1 cellular context compared by ENCODE assay signal in the genomic region with DNA sequence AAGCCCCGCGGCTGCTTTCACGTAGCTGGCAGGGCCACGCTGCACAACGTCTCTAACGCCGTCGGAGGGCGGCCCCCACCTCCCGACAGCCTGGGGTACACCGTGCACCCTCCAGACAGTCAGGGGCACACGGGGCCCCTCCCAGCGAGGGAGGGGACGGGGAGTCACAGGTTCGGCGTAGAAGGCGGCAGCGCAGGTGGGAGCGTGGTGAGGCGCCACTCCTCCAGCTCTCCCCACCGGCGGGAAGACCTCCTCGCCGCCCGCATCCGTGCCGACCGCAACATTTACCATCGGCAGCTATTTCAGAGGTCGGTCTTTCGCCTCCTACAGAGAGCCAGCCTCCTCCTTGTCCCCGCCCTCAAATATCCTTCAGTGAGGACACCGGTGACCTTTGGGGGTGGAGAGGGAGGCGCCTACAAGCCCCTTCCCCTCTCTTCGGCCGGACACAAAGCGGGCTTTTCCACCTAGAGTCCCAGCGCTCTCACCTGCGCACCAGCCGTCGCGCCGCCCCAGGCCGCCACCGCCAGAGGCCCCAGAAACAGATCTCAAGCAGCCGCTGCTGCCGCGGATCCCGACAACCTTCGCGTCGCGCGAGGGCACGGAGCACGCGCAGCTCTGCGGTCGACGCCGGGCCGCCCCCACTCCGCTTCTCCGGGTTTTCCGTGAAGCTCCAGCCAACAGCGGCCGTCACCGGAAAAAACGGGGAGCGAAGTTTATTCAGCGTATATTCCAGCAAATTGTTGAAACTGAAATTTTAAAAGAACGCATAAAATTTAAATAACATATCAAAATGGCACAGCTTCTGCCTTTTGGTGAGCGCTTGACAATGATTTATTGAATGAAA.
TF ChIP-seq lines count a peak whose summit lies in the region.

A gene (minus strand): TSS at position 600 of the 844 bp plus-strand sequence. CDS start 20,708 bp downstream, outside the sequence.

TF ChIP-seq in HepG2, 621 proteins besides CTCF, POLR2A, EP300 and RAD21 (continues in another document):
- TF ChIP-seq, protein P1, sequence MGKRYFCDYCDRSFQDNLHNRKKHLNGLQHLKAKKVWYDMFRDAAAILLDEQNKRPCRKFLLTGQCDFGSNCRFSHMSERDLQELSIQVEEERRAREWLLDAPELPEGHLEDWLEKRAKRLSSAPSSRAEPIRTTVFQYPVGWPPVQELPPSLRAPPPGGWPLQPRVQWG (CRISPR knock-in tag; IDR thresholded peaks at IDR 0.05; ENCODE audit: borderline replicate concordance, low read depth) = no peak
- TF ChIP-seq ZFP82 (CRISPR knock-in tag; IDR thresholded peaks at IDR 0.05; ENCODE audit: borderline replicate concordance) (no peak; the same call in 1 of the 2 replicates), SMC3 (IDR thresholded peaks at IDR 0.05; ENCODE audit: low read length) (no peak; the same call in 1 of the 2 replicates), LCORL (IDR thresholded peaks at IDR 0.05) (no peak), LCORL (CRISPR knock-in tag; IDR thresholded peaks at IDR 0.05) (no peak), MAF1 (CRISPR knock-in tag; IDR thresholded peaks at IDR 0.05; ENCODE audit: borderline replicate concordance) (peak; percentile 96), ZNF773 (CRISPR knock-in tag; IDR thresholded peaks at IDR 0.05; ENCODE audit: borderline replicate concordance) (peak; percentile 95), TBP (CRISPR knock-in tag; IDR thresholded peaks at IDR 0.05) (0 out of 2 replicates have a peak, but pooled peaks have one; percentile 70), ZNF546 (CRISPR knock-in tag; conservative IDR thresholded peaks at IDR 0.05) (peak; percentile 74; the same call in 1 of the 2 replicates), ASH2L (IDR thresholded peaks at IDR 0.05; ENCODE audit: insufficient read length, low read depth, low read length) (peak; percentile 96), HNRNPL (IDR thresholded peaks at IDR 0.05; ENCODE audit: low read depth, low read length) (peak; percentile 50; the same call in 1 of the 2 replicates), MYC (CRISPR knock-in tag; IDR thresholded peaks at IDR 0.05; ENCODE audit: borderline replicate concordance) (peak; percentile 91), ZNF781 (CRISPR knock-in tag; IDR thresholded peaks at IDR 0.05; ENCODE audit: borderline replicate concordance, not compliant biosample characterization) (peak; percentile 87), ZNF776 (CRISPR knock-in tag; IDR thresholded peaks at IDR 0.05) (0 out of 2 replicates have a peak, but pooled peaks have one; percentile 41), ARNTL (CRISPR knock-in tag; IDR thresholded peaks at IDR 0.05) (peak; percentile 81; the same call in 1 of the 2 replicates), GABPB1 (CRISPR knock-in tag; IDR thresholded peaks at IDR 0.05) (peak; percentile 93), SP1 (IDR thresholded peaks at IDR 0.05) (no peak), SP1 (CRISPR knock-in tag; IDR thresholded peaks at IDR 0.05) (peak; percentile 75), ZNF17 (CRISPR knock-in tag; IDR thresholded peaks at IDR 0.05) (no peak)
- TF ChIP-seq, protein P2, sequence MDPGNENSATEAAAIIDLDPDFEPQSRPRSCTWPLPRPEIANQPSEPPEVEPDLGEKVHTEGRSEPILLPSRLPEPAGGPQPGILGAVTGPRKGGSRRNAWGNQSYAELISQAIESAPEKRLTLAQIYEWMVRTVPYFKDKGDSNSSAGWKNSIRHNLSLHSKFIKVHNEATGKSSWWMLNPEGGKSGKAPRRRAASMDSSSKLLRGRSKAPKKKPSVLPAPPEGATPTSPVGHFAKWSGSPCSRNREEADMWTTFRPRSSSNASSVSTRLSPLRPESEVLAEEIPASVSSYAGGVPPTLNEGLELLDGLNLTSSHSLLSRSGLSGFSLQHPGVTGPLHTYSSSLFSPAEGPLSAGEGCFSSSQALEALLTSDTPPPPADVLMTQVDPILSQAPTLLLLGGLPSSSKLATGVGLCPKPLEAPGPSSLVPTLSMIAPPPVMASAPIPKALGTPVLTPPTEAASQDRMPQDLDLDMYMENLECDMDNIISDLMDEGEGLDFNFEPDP (CRISPR knock-in tag; conservative IDR thresholded peaks at IDR 0.05) = peak; percentile 61; the same call in 1 of the 2 replicates
- TF ChIP-seq, protein P3, sequence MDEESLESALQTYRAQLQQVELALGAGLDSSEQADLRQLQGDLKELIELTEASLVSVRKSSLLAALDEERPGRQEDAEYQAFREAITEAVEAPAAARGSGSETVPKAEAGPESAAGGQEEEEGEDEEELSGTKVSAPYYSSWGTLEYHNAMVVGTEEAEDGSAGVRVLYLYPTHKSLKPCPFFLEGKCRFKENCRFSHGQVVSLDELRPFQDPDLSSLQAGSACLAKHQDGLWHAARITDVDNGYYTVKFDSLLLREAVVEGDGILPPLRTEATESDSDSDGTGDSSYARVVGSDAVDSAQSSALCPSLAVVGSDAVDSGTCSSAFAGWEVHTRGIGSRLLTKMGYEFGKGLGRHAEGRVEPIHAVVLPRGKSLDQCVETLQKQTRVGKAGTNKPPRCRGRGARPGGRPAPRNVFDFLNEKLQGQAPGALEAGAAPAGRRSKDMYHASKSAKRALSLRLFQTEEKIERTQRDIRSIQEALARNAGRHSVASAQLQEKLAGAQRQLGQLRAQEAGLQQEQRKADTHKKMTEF (CRISPR knock-in tag; IDR thresholded peaks at IDR 0.05) = peak; percentile 98
- TF ChIP-seq, protein P4, sequence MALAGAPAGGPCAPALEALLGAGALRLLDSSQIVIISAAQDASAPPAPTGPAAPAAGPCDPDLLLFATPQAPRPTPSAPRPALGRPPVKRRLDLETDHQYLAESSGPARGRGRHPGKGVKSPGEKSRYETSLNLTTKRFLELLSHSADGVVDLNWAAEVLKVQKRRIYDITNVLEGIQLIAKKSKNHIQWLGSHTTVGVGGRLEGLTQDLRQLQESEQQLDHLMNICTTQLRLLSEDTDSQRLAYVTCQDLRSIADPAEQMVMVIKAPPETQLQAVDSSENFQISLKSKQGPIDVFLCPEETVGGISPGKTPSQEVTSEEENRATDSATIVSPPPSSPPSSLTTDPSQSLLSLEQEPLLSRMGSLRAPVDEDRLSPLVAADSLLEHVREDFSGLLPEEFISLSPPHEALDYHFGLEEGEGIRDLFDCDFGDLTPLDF (CRISPR knock-in tag; IDR thresholded peaks at IDR 0.05) = peak; percentile 91
- TF ChIP-seq, protein P5, sequence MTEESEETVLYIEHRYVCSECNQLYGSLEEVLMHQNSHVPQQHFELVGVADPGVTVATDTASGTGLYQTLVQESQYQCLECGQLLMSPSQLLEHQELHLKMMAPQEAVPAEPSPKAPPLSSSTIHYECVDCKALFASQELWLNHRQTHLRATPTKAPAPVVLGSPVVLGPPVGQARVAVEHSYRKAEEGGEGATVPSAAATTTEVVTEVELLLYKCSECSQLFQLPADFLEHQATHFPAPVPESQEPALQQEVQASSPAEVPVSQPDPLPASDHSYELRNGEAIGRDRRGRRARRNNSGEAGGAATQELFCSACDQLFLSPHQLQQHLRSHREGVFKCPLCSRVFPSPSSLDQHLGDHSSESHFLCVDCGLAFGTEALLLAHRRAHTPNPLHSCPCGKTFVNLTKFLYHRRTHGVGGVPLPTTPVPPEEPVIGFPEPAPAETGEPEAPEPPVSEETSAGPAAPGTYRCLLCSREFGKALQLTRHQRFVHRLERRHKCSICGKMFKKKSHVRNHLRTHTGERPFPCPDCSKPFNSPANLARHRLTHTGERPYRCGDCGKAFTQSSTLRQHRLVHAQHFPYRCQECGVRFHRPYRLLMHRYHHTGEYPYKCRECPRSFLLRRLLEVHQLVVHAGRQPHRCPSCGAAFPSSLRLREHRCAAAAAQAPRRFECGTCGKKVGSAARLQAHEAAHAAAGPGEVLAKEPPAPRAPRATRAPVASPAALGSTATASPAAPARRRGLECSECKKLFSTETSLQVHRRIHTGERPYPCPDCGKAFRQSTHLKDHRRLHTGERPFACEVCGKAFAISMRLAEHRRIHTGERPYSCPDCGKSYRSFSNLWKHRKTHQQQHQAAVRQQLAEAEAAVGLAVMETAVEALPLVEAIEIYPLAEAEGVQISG (CRISPR knock-in tag; IDR thresholded peaks at IDR 0.05) = peak; percentile 86
- TF ChIP-seq, protein P6, sequence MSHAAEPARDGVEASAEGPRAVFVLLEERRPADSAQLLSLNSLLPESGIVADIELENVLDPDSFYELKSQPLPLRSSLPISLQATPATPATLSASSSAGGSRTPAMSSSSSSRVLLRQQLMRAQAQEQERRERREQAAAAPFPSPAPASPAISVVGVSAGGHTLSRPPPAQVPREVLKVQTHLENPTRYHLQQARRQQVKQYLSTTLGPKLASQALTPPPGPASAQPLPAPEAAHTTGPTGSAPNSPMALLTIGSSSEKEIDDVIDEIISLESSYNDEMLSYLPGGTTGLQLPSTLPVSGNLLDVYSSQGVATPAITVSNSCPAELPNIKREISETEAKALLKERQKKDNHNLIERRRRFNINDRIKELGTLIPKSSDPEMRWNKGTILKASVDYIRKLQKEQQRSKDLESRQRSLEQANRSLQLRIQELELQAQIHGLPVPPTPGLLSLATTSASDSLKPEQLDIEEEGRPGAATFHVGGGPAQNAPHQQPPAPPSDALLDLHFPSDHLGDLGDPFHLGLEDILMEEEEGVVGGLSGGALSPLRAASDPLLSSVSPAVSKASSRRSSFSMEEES (CRISPR knock-in tag; IDR thresholded peaks at IDR 0.05) = peak; percentile 63
- TF ChIP-seq, protein P7, sequence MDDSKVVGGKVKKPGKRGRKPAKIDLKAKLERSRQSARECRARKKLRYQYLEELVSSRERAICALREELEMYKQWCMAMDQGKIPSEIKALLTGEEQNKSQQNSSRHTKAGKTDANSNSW (CRISPR knock-in tag; IDR thresholded peaks at IDR 0.05; ENCODE audit: borderline replicate concordance) = no peak
- TF ChIP-seq, protein P8, sequence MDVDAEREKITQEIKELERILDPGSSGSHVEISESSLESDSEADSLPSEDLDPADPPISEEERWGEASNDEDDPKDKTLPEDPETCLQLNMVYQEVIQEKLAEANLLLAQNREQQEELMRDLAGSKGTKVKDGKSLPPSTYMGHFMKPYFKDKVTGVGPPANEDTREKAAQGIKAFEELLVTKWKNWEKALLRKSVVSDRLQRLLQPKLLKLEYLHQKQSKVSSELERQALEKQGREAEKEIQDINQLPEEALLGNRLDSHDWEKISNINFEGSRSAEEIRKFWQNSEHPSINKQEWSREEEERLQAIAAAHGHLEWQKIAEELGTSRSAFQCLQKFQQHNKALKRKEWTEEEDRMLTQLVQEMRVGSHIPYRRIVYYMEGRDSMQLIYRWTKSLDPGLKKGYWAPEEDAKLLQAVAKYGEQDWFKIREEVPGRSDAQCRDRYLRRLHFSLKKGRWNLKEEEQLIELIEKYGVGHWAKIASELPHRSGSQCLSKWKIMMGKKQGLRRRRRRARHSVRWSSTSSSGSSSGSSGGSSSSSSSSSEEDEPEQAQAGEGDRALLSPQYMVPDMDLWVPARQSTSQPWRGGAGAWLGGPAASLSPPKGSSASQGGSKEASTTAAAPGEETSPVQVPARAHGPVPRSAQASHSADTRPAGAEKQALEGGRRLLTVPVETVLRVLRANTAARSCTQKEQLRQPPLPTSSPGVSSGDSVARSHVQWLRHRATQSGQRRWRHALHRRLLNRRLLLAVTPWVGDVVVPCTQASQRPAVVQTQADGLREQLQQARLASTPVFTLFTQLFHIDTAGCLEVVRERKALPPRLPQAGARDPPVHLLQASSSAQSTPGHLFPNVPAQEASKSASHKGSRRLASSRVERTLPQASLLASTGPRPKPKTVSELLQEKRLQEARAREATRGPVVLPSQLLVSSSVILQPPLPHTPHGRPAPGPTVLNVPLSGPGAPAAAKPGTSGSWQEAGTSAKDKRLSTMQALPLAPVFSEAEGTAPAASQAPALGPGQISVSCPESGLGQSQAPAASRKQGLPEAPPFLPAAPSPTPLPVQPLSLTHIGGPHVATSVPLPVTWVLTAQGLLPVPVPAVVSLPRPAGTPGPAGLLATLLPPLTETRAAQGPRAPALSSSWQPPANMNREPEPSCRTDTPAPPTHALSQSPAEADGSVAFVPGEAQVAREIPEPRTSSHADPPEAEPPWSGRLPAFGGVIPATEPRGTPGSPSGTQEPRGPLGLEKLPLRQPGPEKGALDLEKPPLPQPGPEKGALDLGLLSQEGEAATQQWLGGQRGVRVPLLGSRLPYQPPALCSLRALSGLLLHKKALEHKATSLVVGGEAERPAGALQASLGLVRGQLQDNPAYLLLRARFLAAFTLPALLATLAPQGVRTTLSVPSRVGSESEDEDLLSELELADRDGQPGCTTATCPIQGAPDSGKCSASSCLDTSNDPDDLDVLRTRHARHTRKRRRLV (CRISPR knock-in tag; IDR thresholded peaks at IDR 0.05) = peak; percentile 78
- TF ChIP-seq, protein P9, sequence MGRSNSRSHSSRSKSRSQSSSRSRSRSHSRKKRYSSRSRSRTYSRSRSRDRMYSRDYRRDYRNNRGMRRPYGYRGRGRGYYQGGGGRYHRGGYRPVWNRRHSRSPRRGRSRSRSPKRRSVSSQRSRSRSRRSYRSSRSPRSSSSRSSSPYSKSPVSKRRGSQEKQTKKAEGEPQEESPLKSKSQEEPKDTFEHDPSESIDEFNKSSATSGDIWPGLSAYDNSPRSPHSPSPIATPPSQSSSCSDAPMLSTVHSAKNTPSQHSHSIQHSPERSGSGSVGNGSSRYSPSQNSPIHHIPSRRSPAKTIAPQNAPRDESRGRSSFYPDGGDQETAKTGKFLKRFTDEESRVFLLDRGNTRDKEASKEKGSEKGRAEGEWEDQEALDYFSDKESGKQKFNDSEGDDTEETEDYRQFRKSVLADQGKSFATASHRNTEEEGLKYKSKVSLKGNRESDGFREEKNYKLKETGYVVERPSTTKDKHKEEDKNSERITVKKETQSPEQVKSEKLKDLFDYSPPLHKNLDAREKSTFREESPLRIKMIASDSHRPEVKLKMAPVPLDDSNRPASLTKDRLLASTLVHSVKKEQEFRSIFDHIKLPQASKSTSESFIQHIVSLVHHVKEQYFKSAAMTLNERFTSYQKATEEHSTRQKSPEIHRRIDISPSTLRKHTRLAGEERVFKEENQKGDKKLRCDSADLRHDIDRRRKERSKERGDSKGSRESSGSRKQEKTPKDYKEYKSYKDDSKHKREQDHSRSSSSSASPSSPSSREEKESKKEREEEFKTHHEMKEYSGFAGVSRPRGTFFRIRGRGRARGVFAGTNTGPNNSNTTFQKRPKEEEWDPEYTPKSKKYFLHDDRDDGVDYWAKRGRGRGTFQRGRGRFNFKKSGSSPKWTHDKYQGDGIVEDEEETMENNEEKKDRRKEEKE (IDR thresholded peaks at IDR 0.05) = no peak
- TF ChIP-seq, protein P10, sequence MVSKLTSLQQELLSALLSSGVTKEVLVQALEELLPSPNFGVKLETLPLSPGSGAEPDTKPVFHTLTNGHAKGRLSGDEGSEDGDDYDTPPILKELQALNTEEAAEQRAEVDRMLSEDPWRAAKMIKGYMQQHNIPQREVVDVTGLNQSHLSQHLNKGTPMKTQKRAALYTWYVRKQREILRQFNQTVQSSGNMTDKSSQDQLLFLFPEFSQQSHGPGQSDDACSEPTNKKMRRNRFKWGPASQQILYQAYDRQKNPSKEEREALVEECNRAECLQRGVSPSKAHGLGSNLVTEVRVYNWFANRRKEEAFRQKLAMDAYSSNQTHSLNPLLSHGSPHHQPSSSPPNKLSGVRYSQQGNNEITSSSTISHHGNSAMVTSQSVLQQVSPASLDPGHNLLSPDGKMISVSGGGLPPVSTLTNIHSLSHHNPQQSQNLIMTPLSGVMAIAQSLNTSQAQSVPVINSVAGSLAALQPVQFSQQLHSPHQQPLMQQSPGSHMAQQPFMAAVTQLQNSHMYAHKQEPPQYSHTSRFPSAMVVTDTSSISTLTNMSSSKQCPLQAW (CRISPR knock-in tag; IDR thresholded peaks at IDR 0.05) = peak; percentile 85
